Comparison of ENCODE assay signal across 19 cellular contexts in genomic region chr16:50722410-50722737, GRCh38. TPM values are rescaled to one million over a fixed set of nuclear protein-coding genes. Genes with fewer than 3 reads are reported as not detected.
DNase-seq lines count a peak whose midpoint lies in the region; ATAC-seq and TF ChIP-seq lines count a peak whose summit lies in the region.
"Had no signal": no experiment of that assay in that cellular context is flagged by ENCODE, and none has a peak within 500 bp of the region (broad histone marks: within the 10 kb centered on the region; RNA-seq: fewer than 3 reads in every experiment).

No MANE protein-coding gene starts in this region.

- no peak for DNase-seq in activated CD8-positive, alpha-beta T cell treated with anti-CD3 and anti-CD28 coated beads for 36 hours
- no peak for DNase-seq in activated CD8-positive, alpha-beta T cell treated with anti-CD3 and anti-CD28 coated beads, Interleukin-2, amount 10 ng/mL, durations not matched to agents 7 days and 5 days
- no peak for DNase-seq in Calu3
- DNase-seq in effector memory CD8-positive, alpha-beta T cell = no peak
- DNase-seq in HCEC 1CT = no peak
- DNase-seq in dermis blood vessel endothelial cell = no peak
- DNase-seq: 8988T; BE2C; CD4-positive, alpha-beta memory T cell; DMS79; GOT3; Kasumi-1; NCI-H1092 treated with DMSO at 0.1 percent for 48 hours; NCI-H2081; NCI-H2171 treated with DMSO at 0.1 percent for 48 hours had no signal

- H3K27ac ChIP-seq in neutrophil = peak overlapping the region; percentile 47

- H3K27ac Mint-ChIP-seq in activated CD8-positive, alpha-beta T cell treated with anti-CD3 and anti-CD28 coated beads for 36 hours = peak overlapping the region; percentile 76
- H3K27ac Mint-ChIP-seq in activated CD8-positive, alpha-beta T cell treated with anti-CD3 and anti-CD28 coated beads, Interleukin-2, amount 10 ng/mL, durations not matched to agents 7 days and 5 days = no peak overlapping the region
- H3K27ac Mint-ChIP-seq in Calu3 (ENCODE audit: unreplicated experiment) = peak overlapping the region; percentile 78
- H3K27ac Mint-ChIP-seq in effector memory CD8-positive, alpha-beta T cell = peak overlapping the region; percentile 90 to 98

- POLR2A ChIA-PET in activated CD8-positive, alpha-beta T cell treated with anti-CD3 and anti-CD28 coated beads for 36 hours (lab: Charles Lee) = interaction anchor here (1.3 to 1.4 kb wide), 2 partner anchors 19 to 57 kb away, joined by 4 read pairs; no protein-coding TSS in a partner anchor
- POLR2A ChIA-PET in activated CD8-positive, alpha-beta T cell treated with anti-CD3 and anti-CD28 coated beads, Interleukin-2, amount 10 ng/mL, durations not matched to agents 7 days and 5 days (lab: Charles Lee) = interaction anchor here (1.6 to 2.0 kb wide), 2 partner anchors 19 to 22 kb away, joined by 4 to 7 read pairs; partner anchors contain the start of gene CYLD

- ATAC-seq in activated CD8-positive, alpha-beta T cell treated with anti-CD3 and anti-CD28 coated beads for 36 hours = peak; percentile 12
- no peak for ATAC-seq in activated CD8-positive, alpha-beta T cell treated with anti-CD3 and anti-CD28 coated beads, Interleukin-2, amount 10 ng/mL, durations not matched to agents 7 days and 5 days
- ATAC-seq in effector memory CD8-positive, alpha-beta T cell (replicated peaks) = peak; percentile 16
- no peak for ATAC-seq in HG03520 (IDR thresholded peaks at IDR 0.05; ENCODE audit: unreplicated experiment)
- ATAC-seq: Right ventricle myocardium inferior had no signal

- H3K4me1 ChIP-seq in neutrophil (ENCODE audit: control insufficient read depth in 1 of 2, insufficient read depth in 1 of 2, low read depth in 1 of 2, low read length in 1 of 2) = peaks cover 48 to 58% of the 10 kb centered on the region in 2 experiments
- H3K4me1 ChIP-seq: BE2C had no signal

- peaks cover 31% of the 10 kb centered on the region for H3K4me1 Mint-ChIP-seq in activated CD8-positive, alpha-beta T cell treated with anti-CD3 and anti-CD28 coated beads for 36 hours (ENCODE audit: low read depth)
- peaks cover 34% of the 10 kb centered on the region for H3K4me1 Mint-ChIP-seq in activated CD8-positive, alpha-beta T cell treated with anti-CD3 and anti-CD28 coated beads, Interleukin-2, amount 10 ng/mL, durations not matched to agents 7 days and 5 days (ENCODE audit: low read depth)
- H3K4me1 Mint-ChIP-seq in Calu3 (ENCODE audit: low read depth, unreplicated experiment) = peaks cover 48% of the 10 kb centered on the region
- H3K4me1 Mint-ChIP-seq in effector memory CD8-positive, alpha-beta T cell (ENCODE audit: low read depth in 2 of 2) = peaks cover 30 to 38% of the 10 kb centered on the region in 2 donors

- BruUV-seq in Calu3 (replicated peaks; lab: Mats Ljungman, UMichigan) = no TSS peak

- H3K36me3 ChIP-seq in neutrophil = peaks cover 69% of the 10 kb centered on the region
- H3K36me3 ChIP-seq: BE2C had no signal

- no peaks in the 10 kb centered on the region for H3K27me3 Mint-ChIP-seq in activated CD8-positive, alpha-beta T cell treated with anti-CD3 and anti-CD28 coated beads for 36 hours
- H3K27me3 Mint-ChIP-seq in activated CD8-positive, alpha-beta T cell treated with anti-CD3 and anti-CD28 coated beads, Interleukin-2, amount 10 ng/mL, durations not matched to agents 7 days and 5 days (ENCODE audit: low read depth) = no peaks in the 10 kb centered on the region
- H3K27me3 Mint-ChIP-seq in Calu3 (ENCODE audit: unreplicated experiment) = no peaks in the 10 kb centered on the region
- H3K27me3 Mint-ChIP-seq in effector memory CD8-positive, alpha-beta T cell = no peaks in the 10 kb centered on the region
- H3K27me3 Mint-ChIP-seq: CD4-positive, alpha-beta memory T cell had no signal

- H3K9me3 ChIP-seq in neutrophil = no peaks in the 10 kb centered on the region
- H3K9me3 ChIP-seq: BE2C had no signal

- intact Hi-C loops in activated CD8-positive, alpha-beta T cell treated with anti-CD3 and anti-CD28 coated beads for 36 hours (cut with micrococcal nuclease) = no loop called here
- intact Hi-C loops in Calu3 (cut with micrococcal nuclease; ENCODE audit: unreplicated experiment) = no loop called here

- H3K4me3 ChIP-seq in neutrophil (ENCODE audit: low read depth in 1 of 2, low read length in 1 of 2) = no peak overlapping the region

- peaks cover 13% of the 10 kb centered on the region for H3K9me3 Mint-ChIP-seq in activated CD8-positive, alpha-beta T cell treated with anti-CD3 and anti-CD28 coated beads for 36 hours
- peaks cover 24% of the 10 kb centered on the region for H3K9me3 Mint-ChIP-seq in activated CD8-positive, alpha-beta T cell treated with anti-CD3 and anti-CD28 coated beads, Interleukin-2, amount 10 ng/mL, durations not matched to agents 7 days and 5 days (ENCODE audit: insufficient read depth)
- H3K9me3 Mint-ChIP-seq in Calu3 (ENCODE audit: low read depth, unreplicated experiment) = peaks cover 6% of the 10 kb centered on the region
- H3K9me3 Mint-ChIP-seq in effector memory CD8-positive, alpha-beta T cell = peaks cover 0 to 6% of the 10 kb centered on the region in 2 donors

- no peak overlapping the region for H3K4me3 Mint-ChIP-seq in activated CD8-positive, alpha-beta T cell treated with anti-CD3 and anti-CD28 coated beads for 36 hours
- H3K4me3 Mint-ChIP-seq in activated CD8-positive, alpha-beta T cell treated with anti-CD3 and anti-CD28 coated beads, Interleukin-2, amount 10 ng/mL, durations not matched to agents 7 days and 5 days = no peak overlapping the region
- peak overlapping the region; percentile 2 for H3K4me3 Mint-ChIP-seq in Calu3 (ENCODE audit: low read depth, unreplicated experiment)
- H3K4me3 Mint-ChIP-seq in effector memory CD8-positive, alpha-beta T cell = peak overlapping the region; percentile 54 to 66

- H3K36me3 Mint-ChIP-seq in activated CD8-positive, alpha-beta T cell treated with anti-CD3 and anti-CD28 coated beads for 36 hours (ENCODE audit: low read depth) = peaks cover 10% of the 10 kb centered on the region
- peaks cover 22% of the 10 kb centered on the region for H3K36me3 Mint-ChIP-seq in activated CD8-positive, alpha-beta T cell treated with anti-CD3 and anti-CD28 coated beads, Interleukin-2, amount 10 ng/mL, durations not matched to agents 7 days and 5 days (ENCODE audit: low read depth)
- H3K36me3 Mint-ChIP-seq in Calu3 (ENCODE audit: insufficient read depth, unreplicated experiment) = peaks cover 5% of the 10 kb centered on the region
- H3K36me3 Mint-ChIP-seq in effector memory CD8-positive, alpha-beta T cell (ENCODE audit: insufficient read depth) = peaks cover 6% of the 10 kb centered on the region

- H3K27me3 ChIP-seq in neutrophil = no peaks in the 10 kb centered on the region
- H3K27me3 ChIP-seq: BE2C had no signal

- no peak for TF ChIP-seq CTCF in activated CD8-positive, alpha-beta T cell treated with anti-CD3 and anti-CD28 coated beads for 36 hours (IDR thresholded peaks at IDR 0.05)
- TF ChIP-seq CTCF in Calu3 (IDR thresholded peaks at IDR 0.05; ENCODE audit: unreplicated experiment) (no peak), neutrophil (IDR thresholded peaks at IDR 0.05) (no peak)

- CTCF ChIA-PET in activated CD8-positive, alpha-beta T cell treated with anti-CD3 and anti-CD28 coated beads for 36 hours (lab: Charles Lee) = interaction anchor here (0.9 to 7.0 kb wide), 6 partner anchors 9 to 84 kb away, joined by 3 to 34 read pairs (median 4); no protein-coding TSS in a partner anchor
- CTCF ChIA-PET in activated CD8-positive, alpha-beta T cell treated with anti-CD3 and anti-CD28 coated beads, Interleukin-2, amount 10 ng/mL, durations not matched to agents 7 days and 5 days (lab: Charles Lee) = interaction anchor here (1.2 to 5.1 kb wide), 5 partner anchors 19 to 55 kb away, joined by 3 to 29 read pairs (median 14); partner anchors contain the start of gene CYLD
- CTCF ChIA-PET in Calu3 (lab: Charles Lee) = interaction anchor here (0.6 to 1.5 kb wide), 10 partner anchors 16 to 804 kb away, joined by 3 to 10 read pairs (median 4); partner anchors contain the start of gene CYLD

RNA-seq across cellular contexts. Expression of gene CYLD, which starts 19.5 kb away (rescaled TPM):
- total RNA-seq in activated CD8-positive, alpha-beta T cell treated with anti-CD3 and anti-CD28 coated beads for 36 hours = 10 to 100 TPM; 86.4 to 94.4 TPM
- 100 to 1,000 TPM; 116 to 129 TPM for total RNA-seq in activated CD8-positive, alpha-beta T cell treated with anti-CD3 and anti-CD28 coated beads, Interleukin-2, amount 10 ng/mL, durations not matched to agents 7 days and 5 days
- total RNA-seq in Calu3 (2022) (29.2 and 31.8 TPM in 2 replicates), dermis blood vessel endothelial cell (37.5 and 59.1 TPM in 2 replicates)

RNA-seq across cellular contexts. Expression of gene NOD2, which starts 29.0 kb away (rescaled TPM):
- 1 to 10 TPM; 1.1 to 1.6 TPM for total RNA-seq in activated CD8-positive, alpha-beta T cell treated with anti-CD3 and anti-CD28 coated beads for 36 hours
- total RNA-seq in activated CD8-positive, alpha-beta T cell treated with anti-CD3 and anti-CD28 coated beads, Interleukin-2, amount 10 ng/mL, durations not matched to agents 7 days and 5 days = 1 to 10 TPM; 1.6 to 1.7 TPM
- total RNA-seq in Calu3 (2022) (0.87 and 1.1 TPM in 2 replicates), dermis blood vessel endothelial cell (0.51 and 1.6 TPM in 2 replicates)

RNA-seq across cellular contexts. Expression of gene SNX20, which starts 41.3 kb away (rescaled TPM):
- total RNA-seq in activated CD8-positive, alpha-beta T cell treated with anti-CD3 and anti-CD28 coated beads for 36 hours = 10 to 100 TPM; 24.6 to 25.0 TPM
- 10 to 100 TPM; 64.8 to 65.3 TPM for total RNA-seq in activated CD8-positive, alpha-beta T cell treated with anti-CD3 and anti-CD28 coated beads, Interleukin-2, amount 10 ng/mL, durations not matched to agents 7 days and 5 days
- total RNA-seq in Calu3 (2022) (not detected in 2 replicates), dermis blood vessel endothelial cell (0.34 and 0.70 TPM in 2 replicates)
- total RNA-seq: NCI-H460 had no signal

Comparison
In these comparisons a context has a peak if more than half of its experiments do, and no peak if none do; other contexts are left out.
1. ATAC-seq: peak in activated CD8-positive, alpha-beta T cell treated with anti-CD3 and anti-CD28 coated beads for 36 hours (single experiment) and effector memory CD8-positive, alpha-beta T cell (single experiment); none in activated CD8-positive, alpha-beta T cell treated with anti-CD3 and anti-CD28 coated beads, Interleukin-2, amount 10 ng/mL, durations not matched to agents 7 days and 5 days (single experiment) and HG03520 (single experiment).
2. H3K4me3 Mint-ChIP-seq: peak in Calu3 (single experiment) and effector memory CD8-positive, alpha-beta T cell (2 of 2); none in activated CD8-positive, alpha-beta T cell treated with anti-CD3 and anti-CD28 coated beads for 36 hours (single experiment) and activated CD8-positive, alpha-beta T cell treated with anti-CD3 and anti-CD28 coated beads, Interleukin-2, amount 10 ng/mL, durations not matched to agents 7 days and 5 days (single experiment).
3. RNA of gene SNX20, which starts 41.3 kb away (total RNA-seq): 64.8 to 65.3 TPM in activated CD8-positive, alpha-beta T cell treated with anti-CD3 and anti-CD28 coated beads, Interleukin-2, amount 10 ng/mL, durations not matched to agents 7 days and 5 days and 24.6 to 25.0 TPM in activated CD8-positive, alpha-beta T cell treated with anti-CD3 and anti-CD28 coated beads for 36 hours; 0.34 to 0.70 TPM in dermis blood vessel endothelial cell and not detected in Calu3; every median in the first group is over 10 times any median in the second.